22 cellular contexts compared by ENCODE assay signal in genomic region chr3:141930801-141931200, GRCh38.
"Had no signal": no experiment of that assay in that cellular context is flagged by ENCODE, and none has a peak within 500 bp of the region (broad histone marks: within the 10 kb centered on the region; RNA-seq: fewer than 3 reads in every experiment).

No MANE protein-coding gene starts in this region.

- H3K9me3 Mint-ChIP-seq: activated CD4-positive, alpha-beta memory T cell treated with anti-CD3 and anti-CD28 coated beads, Interleukin-2, amount 10 ng/mL, durations not matched to agents 7 days and 5 days; activated naive CD4-positive, alpha-beta T cell treated with anti-CD3 and anti-CD28 coated beads, Interleukin-2, amount 50 U/mL, for 72 hours; effector memory CD8-positive, alpha-beta T cell; mesothelial cell of epicardium; natural killer cell treated with Interleukin-12 subunit alpha and Interleukin-12 subunit beta and Interleukin-15 and Interleukin-18, amount 100 ng/mL, for 72 hours; T-helper 2 cell treated with Interferon-gamma antibody and Interleukin-4, amounts not matched to agents 5 μg/mL and 100 μg/mL, for 36 hours; WTC11 had no signal

- H3K9me3 ChIP-seq: adrenal gland, lower lobe of right lung, suprapubic skin, transverse colon had no signal

- H3K27me3 Mint-ChIP-seq: activated CD4-positive, alpha-beta memory T cell treated with anti-CD3 and anti-CD28 coated beads, Interleukin-2, amount 10 ng/mL, durations not matched to agents 7 days and 5 days; effector memory CD8-positive, alpha-beta T cell; natural killer cell treated with Interleukin-12 subunit alpha and Interleukin-12 subunit beta and Interleukin-15 and Interleukin-18, amount 100 ng/mL, for 72 hours had no signal

- H3K27ac Mint-ChIP-seq: activated CD4-positive, alpha-beta memory T cell treated with anti-CD3 and anti-CD28 coated beads, Interleukin-2, amount 10 ng/mL, durations not matched to agents 7 days and 5 days; effector memory CD8-positive, alpha-beta T cell; mesothelial cell of epicardium; natural killer cell treated with Interleukin-12 subunit alpha and Interleukin-12 subunit beta and Interleukin-15 and Interleukin-18, amount 100 ng/mL, for 72 hours; T-helper 2 cell treated with Interferon-gamma antibody and Interleukin-4, amounts not matched to agents 5 μg/mL and 100 μg/mL, for 36 hours; WTC11 had no signal

- H3K4me1 Mint-ChIP-seq: activated CD4-positive, alpha-beta memory T cell treated with anti-CD3 and anti-CD28 coated beads, Interleukin-2, amount 10 ng/mL, durations not matched to agents 7 days and 5 days had no signal

- H3K27ac ChIP-seq: adrenal gland, foreskin keratinocyte, hepatocyte, lower lobe of right lung, suprapubic skin, transverse colon had no signal

- H3K36me3 ChIP-seq: adrenal gland had no signal

- H2AFZ ChIP-seq: hepatocyte had no signal

- H3K4me3 Mint-ChIP-seq: activated CD4-positive, alpha-beta memory T cell treated with anti-CD3 and anti-CD28 coated beads, Interleukin-2, amount 10 ng/mL, durations not matched to agents 7 days and 5 days; effector memory CD8-positive, alpha-beta T cell; mesothelial cell of epicardium; natural killer cell treated with Interleukin-12 subunit alpha and Interleukin-12 subunit beta and Interleukin-15 and Interleukin-18, amount 100 ng/mL, for 72 hours; T-helper 2 cell treated with Interferon-gamma antibody and Interleukin-4, amounts not matched to agents 5 μg/mL and 100 μg/mL, for 36 hours; WTC11 had no signal

- H3K4me2 ChIP-seq: hepatocyte had no signal

- H3K4me1 ChIP-seq: adrenal gland, foreskin keratinocyte, lower lobe of right lung, transverse colon had no signal

- ATAC-seq: activated naive CD4-positive, alpha-beta T cell treated with anti-CD3 and anti-CD28 coated beads, Interleukin-2, amount 50 U/mL, for 72 hours; effector memory CD8-positive, alpha-beta T cell; foreskin keratinocyte; lower lobe of right lung; WTC11 had no signal

- DNase-seq: activated CD4-positive, alpha-beta memory T cell treated with anti-CD3 and anti-CD28 coated beads, Interleukin-2, amount 10 ng/mL, durations not matched to agents 7 days and 5 days; activated CD4-positive, alpha-beta T cell treated with anti-CD3 and anti-CD28 coated beads for 4 hours; activated CD8-positive, alpha-beta memory T cell treated with anti-CD3 and anti-CD28 coated beads, Interleukin-2, amount 50 U/mL, for 4 hours; activated gamma-delta T cell; dermis blood vessel endothelial cell; effector memory CD8-positive, alpha-beta T cell; foreskin keratinocyte; lower lobe of right lung; retina; stimulated activated CD4-positive, alpha-beta T cell treated with anti-CD3 and anti-CD28 coated beads, Interleukin-12 subunit alpha, Interleukin-12 subunit beta, amount 100 ng/mL, for 4 hours; stimulated activated CD4-positive, alpha-beta T cell treated with anti-CD3 and anti-CD28 coated beads, Interleukin-1b, Interleukin-23, amount 100 ng/mL, for 48 hours; stimulated activated CD8-positive, alpha-beta memory T cell treated with anti-CD3 and anti-CD28 coated beads, Interleukin-4, amount 100 ng/mL, for 48 hours; stimulated activated naive CD4-positive, alpha-beta T cell treated with Interleukin-2 at 50 U/mL for 16 hours; transverse colon had no signal

- H3K27me3 ChIP-seq: adrenal gland, foreskin keratinocyte, hepatocyte, suprapubic skin, transverse colon had no signal

- H3K4me3 ChIP-seq: adrenal gland, hepatocyte, lower lobe of right lung, suprapubic skin, transverse colon had no signal
